ENCODE assay signal across 14 cellular contexts in genomic region chr2:7109558-7109935, GRCh38.
A peak's percentile ranks its signal among the peaks of the same experiment; 100 is the strongest.
DNase-seq lines count a peak whose midpoint lies in the region; ATAC-seq and TF ChIP-seq lines count a peak whose summit lies in the region.
"Had no signal": no experiment of that assay in that cellular context is flagged by ENCODE, and none has a peak within 500 bp of the region (broad histone marks: within the 10 kb centered on the region; RNA-seq: fewer than 3 reads in every experiment).

No MANE protein-coding gene starts in this region.

- H3K27ac ChIP-seq in GM23338 (ENCODE audit: low read depth) (no peak overlapping the region), neural progenitor cell (no peak overlapping the region)
- H3K27ac ChIP-seq: BLaER1 treated with 17β-estradiol and CSF1 and Interleukin-3, amounts not matched to agents 10 nM and 100 nM had no signal

- H3K4me2 ChIP-seq in GM23338 (no peak overlapping the region), neural progenitor cell (no peak overlapping the region)
- H3K4me2 ChIP-seq: BLaER1 treated with 17β-estradiol and CSF1 and Interleukin-3, amounts not matched to agents 10 nM and 100 nM had no signal

- no peaks in the 10 kb centered on the region for H3F3A ChIP-seq in GM23338 (replicated peaks; ENCODE audit: low read depth)
- H3F3A ChIP-seq in neural progenitor cell (ENCODE audit: low read depth): peaks cover 6% of the 10 kb centered on the region

- H3K4me1 Mint-ChIP-seq in GM23338 (peaks cover 6% of the 10 kb centered on the region), brain (peaks cover 28% of the 10 kb centered on the region), neural progenitor cell (peaks cover 21% of the 10 kb centered on the region)

- H3K27me3 ChIP-seq in GM23338 (ENCODE audit: insufficient read depth): no peaks in the 10 kb centered on the region
- H3K27me3 ChIP-seq in neural progenitor cell: no peaks in the 10 kb centered on the region
- H3K27me3 ChIP-seq: BLaER1 treated with 17β-estradiol and CSF1 and Interleukin-3, amounts not matched to agents 10 nM and 100 nM had no signal

- H2AFZ ChIP-seq in GM23338 (0 out of 2 replicates have a peak overlapping the region, but pooled peaks have one; percentile 80), neural progenitor cell (replicated peaks) (no peak overlapping the region)

- H3K4me3 Mint-ChIP-seq in GM23338 (no peak overlapping the region), brain (no peak overlapping the region), neural progenitor cell (no peak overlapping the region)
- H3K4me3 Mint-ChIP-seq: CD4-positive, CD25-positive, alpha-beta regulatory T cell had no signal

- no peak overlapping the region for H3K9ac ChIP-seq in neural progenitor cell
- H3K9ac ChIP-seq: BLaER1 treated with 17β-estradiol and CSF1 and Interleukin-3, amounts not matched to agents 10 nM and 100 nM had no signal

- H3K79me2 ChIP-seq in GM23338 (replicated peaks; ENCODE audit: insufficient read depth) (no peaks in the 10 kb centered on the region), neural progenitor cell (ENCODE audit: low read depth) (no peaks in the 10 kb centered on the region)

- no peak for TF ChIP-seq CTCF in GM23338 (conservative IDR thresholded peaks at IDR 0.05; ENCODE audit: low read depth in 2 of 2)
- no peak for TF ChIP-seq CTCF in brain (conservative IDR thresholded peaks at IDR 0.05)
- TF ChIP-seq CTCF in neural progenitor cell (IDR thresholded peaks at IDR 0.05): no peak
- no peak for TF ChIP-seq CTCF in GM13976 (IDR thresholded peaks at IDR 0.05; ENCODE audit: borderline replicate concordance, control extremely low read depth, extremely low read depth, insufficient read depth, missing control alignments)

- 0 out of 2 replicates have a peak, but pooled peaks cover 5% of the 10 kb centered on the region for H3K9me2 ChIP-seq in GM23338 (ENCODE audit: insufficient read depth)

- H3K4me3 ChIP-seq in GM23338: no peak overlapping the region
- H3K4me3 ChIP-seq in neural progenitor cell: no peak overlapping the region
- H3K4me3 ChIP-seq: BLaER1 treated with 17β-estradiol and CSF1 and Interleukin-3, amounts not matched to agents 10 nM and 100 nM had no signal

- no peak for ATAC-seq in GM23338
- ATAC-seq in left colon: peak; percentile 61
- ATAC-seq in HG02642 (IDR thresholded peaks at IDR 0.05; ENCODE audit: poor library complexity, unreplicated experiment): no peak
- ATAC-seq in GM18870 (IDR thresholded peaks at IDR 0.05; ENCODE audit: unreplicated experiment): no peak
- ATAC-seq: HepG2 had no signal

- intact Hi-C loops in left colon (cut with DNase I, micrococcal nuclease): no loop called here

- DNase-seq in GM23338 (ENCODE audit: low spot score) (no peak), left colon (no peak), neural progenitor cell (ENCODE audit: low spot score) (no peak), GM13976 (ENCODE audit: low spot score) (no peak), COR-L47 (lab: John Stamatoyannopoulos, UW) (no peak)
- DNase-seq: ACHN; Calu3; CD4-positive, CD25-positive, alpha-beta regulatory T cell; DMS 273 treated with DMSO at 0.1 percent for 48 hours had no signal

- peaks cover under 1% of the 10 kb centered on the region; the same call in 2 of the 3 replicates for H3K36me3 Mint-ChIP-seq in GM23338 (ENCODE audit: low read depth)
- H3K36me3 Mint-ChIP-seq in brain: peaks cover 8% of the 10 kb centered on the region
- peaks cover 5% of the 10 kb centered on the region for H3K36me3 Mint-ChIP-seq in neural progenitor cell

- H3K9me3 ChIP-seq in neural progenitor cell (ENCODE audit: low read depth): no peaks in the 10 kb centered on the region

- H3K27ac Mint-ChIP-seq in GM23338 (no peak overlapping the region), brain (peak overlapping the region in 4 of 5 experiments; percentile 11 to 74 (median 30)), neural progenitor cell (peak overlapping the region; percentile 94)
- H3K27ac Mint-ChIP-seq: CD4-positive, CD25-positive, alpha-beta regulatory T cell had no signal

- H3K9me3 Mint-ChIP-seq in GM23338 (peaks cover 7% of the 10 kb centered on the region; the same call in 2 of the 3 replicates), brain (peaks cover 3 to 14% (median 8%) of the 10 kb centered on the region in 5 experiments), neural progenitor cell (peaks cover 7% of the 10 kb centered on the region)

- H3K4me1 ChIP-seq in GM23338 (ENCODE audit: insufficient read depth): 0 out of 2 replicates have a peak, but pooled peaks cover 6% of the 10 kb centered on the region
- H3K4me1 ChIP-seq in neural progenitor cell: peaks cover 8% of the 10 kb centered on the region

- peaks cover under 1% of the 10 kb centered on the region for H3K27me3 Mint-ChIP-seq in GM23338 (ENCODE audit: insufficient read depth, low read depth, poor library complexity)
- peaks cover under 1% of the 10 kb centered on the region for H3K27me3 Mint-ChIP-seq in brain
- H3K27me3 Mint-ChIP-seq in neural progenitor cell (ENCODE audit: insufficient read depth, low read depth): peaks cover 2% of the 10 kb centered on the region

- in situ Hi-C loops in GM13976 (cut with MboI; ENCODE audit: low sequenced_read_pairs, unreplicated experiment): no loop called here

- H3K36me3 ChIP-seq in GM23338 (ENCODE audit: insufficient read depth): no peaks in the 10 kb centered on the region
- H3K36me3 ChIP-seq in neural progenitor cell: no peaks in the 10 kb centered on the region
- H3K36me3 ChIP-seq: BLaER1 treated with 17β-estradiol and CSF1 and Interleukin-3, amounts not matched to agents 10 nM and 100 nM had no signal

- H4K20me1 ChIP-seq in GM23338 (replicated peaks; ENCODE audit: insufficient read depth): no peaks in the 10 kb centered on the region
- H4K20me1 ChIP-seq in neural progenitor cell (ENCODE audit: low read depth): no peaks in the 10 kb centered on the region
- H4K20me1 ChIP-seq: BLaER1 treated with 17β-estradiol and CSF1 and Interleukin-3, amounts not matched to agents 10 nM and 100 nM had no signal

TF ChIP-seq in GM23338, 12 proteins besides CTCF, POLR2A, EP300 and RAD21 (continues in another document):
- no peak for TF ChIP-seq ZNF462 (CRISPR knock-in tag; IDR thresholded peaks at IDR 0.05)
